20 cellular contexts compared by ENCODE assay signal in genomic region chr10:34135515-34135914, GRCh38.
DNase-seq lines count a peak whose midpoint lies in the region; ATAC-seq and TF ChIP-seq lines count a peak whose summit lies in the region.
"Had no signal": no experiment of that assay in that cellular context is flagged by ENCODE, and none has a peak within 500 bp of the region (broad histone marks: within the 10 kb centered on the region; RNA-seq: fewer than 3 reads in every experiment).

No MANE protein-coding gene starts in this region.

- H3K4me3 ChIP-seq in GM12865 (ENCODE audit: low read depth, low read length), result no peak overlapping the region
- H3K4me3 ChIP-seq: coronary artery, SJSA1, smooth muscle cell had no signal

- TF ChIP-seq CTCF in GM12865 (IDR thresholded peaks at IDR 0.05; ENCODE audit: insufficient read depth, low read depth, low read length, missing control alignments), result no peak

- ATAC-seq in GM19043 (IDR thresholded peaks at IDR 0.05; ENCODE audit: low read depth, unreplicated experiment) (peak; percentile 75), HG02642 (IDR thresholded peaks at IDR 0.05; ENCODE audit: poor library complexity, unreplicated experiment) (peak; percentile 82), HG03432 (IDR thresholded peaks at IDR 0.05; ENCODE audit: unreplicated experiment) (peak; percentile 87), HG02852 (IDR thresholded peaks at IDR 0.05; ENCODE audit: unreplicated experiment) (no peak)
- ATAC-seq: naive thymus-derived CD8-positive, alpha-beta T cell had no signal

- peak; percentile 32 for DNase-seq in GM12865 (ENCODE audit: low read depth)
- no peak for DNase-seq in cortex of kidney (lab: John Stamatoyannopoulos, UW)
- DNase-seq in SIG-M5 treated with dmso at 0.1 percent for 504 hours (lab: John Stamatoyannopoulos, UW; ENCODE audit: unreplicated experiment), result no peak
- no peak for DNase-seq in medulla oblongata (ENCODE audit: extremely low spot score)
- DNase-seq: activated CD4-positive, alpha-beta T cell treated with anti-CD3 and anti-CD28 coated beads for 1 hour; activated CD8-positive, alpha-beta memory T cell treated with anti-CD3 and anti-CD28 coated beads, Interleukin-2, amount 50 U/mL, for 48 hours; glutamatergic neuron; immature natural killer cell; naive thymus-derived CD8-positive, alpha-beta T cell; NCI-H1436 treated with DMSO at 0.1 percent for 48 hours; NCI-H345; posterior cingulate gyrus; stimulated activated naive CD4-positive, alpha-beta T cell treated with Interleukin-2 at 50 U/mL for 16 hours had no signal
